In the genomic region with DNA sequence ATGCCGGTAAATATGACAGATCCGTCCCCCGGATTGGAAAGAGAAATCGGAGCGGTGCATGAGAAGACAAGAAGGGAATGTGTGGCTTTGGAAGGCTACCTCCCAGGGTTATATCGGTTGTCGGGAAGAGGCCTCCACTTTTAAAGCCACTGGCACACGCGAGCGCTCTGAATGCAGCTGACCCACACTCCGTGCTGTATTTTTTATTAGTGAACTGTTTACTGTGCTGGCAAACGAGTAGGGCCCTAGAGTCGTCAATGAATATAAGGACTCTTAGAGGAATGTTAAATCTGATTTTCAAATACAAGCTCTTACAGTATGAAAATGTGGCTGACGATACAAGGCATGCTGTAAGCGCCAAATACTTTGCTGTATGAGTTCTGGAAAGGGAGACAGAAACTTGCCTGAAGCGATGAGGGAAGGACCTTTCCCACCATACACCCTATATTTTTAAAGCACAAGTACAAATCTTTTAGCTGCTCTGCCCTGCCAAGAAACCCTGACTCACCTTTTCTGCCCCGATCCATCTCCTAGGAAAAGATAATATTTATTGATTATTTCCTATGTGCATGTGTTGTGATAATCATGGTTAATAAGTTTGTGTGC, we compare ENCODE assay signal across 8 cellular contexts. TPM values are rescaled to one million over a fixed set of nuclear protein-coding genes. Genes with fewer than 3 reads are reported as not detected.
DNase-seq lines count a peak whose midpoint lies in the region; ATAC-seq and TF ChIP-seq lines count a peak whose summit lies in the region.

No MANE protein-coding gene starts in this region.

- peak overlapping the region; percentile 66 for H3K4me3 ChIP-seq in MG63
- peak overlapping the region; percentile 61 to 94 (median 85) for H3K4me3 ChIP-seq in dorsolateral prefrontal cortex
- peak overlapping the region; percentile 80 to 89 for H3K4me3 ChIP-seq in mucosa of rectum (ENCODE audit: low read length in 2 of 2)

- peaks cover 12 to 18% of the 10 kb centered on the region in 2 donors for H3K4me1 ChIP-seq in mucosa of rectum (ENCODE audit: control insufficient read depth in 2 of 2, insufficient read depth in 2 of 2, low read length in 2 of 2)

- peak overlapping the region; percentile 64 to 79 for H3K9ac ChIP-seq in mucosa of rectum (ENCODE audit: low read depth in 1 of 2, low read length in 2 of 2)

- H3K9me3 ChIP-seq in MG63 = no peaks in the 10 kb centered on the region
- no peaks in the 10 kb centered on the region for H3K9me3 ChIP-seq in mucosa of rectum (ENCODE audit: control insufficient read depth in 2 of 2, low read length in 2 of 2)

- peak; percentile 1 for ATAC-seq in GM18867 (IDR thresholded peaks at IDR 0.05; ENCODE audit: unreplicated experiment)
- no peak for ATAC-seq in GM19452 (IDR thresholded peaks at IDR 0.05; ENCODE audit: unreplicated experiment)
- ATAC-seq in HG03439 (IDR thresholded peaks at IDR 0.05; ENCODE audit: unreplicated experiment) = no peak

- H3K27me3 ChIP-seq in MG63 (no peaks in the 10 kb centered on the region), dorsolateral prefrontal cortex (no peaks in the 10 kb centered on the region), mucosa of rectum (ENCODE audit: control insufficient read depth in 2 of 2, insufficient read depth in 2 of 2, low read length in 2 of 2) (no peaks in the 10 kb centered on the region)

- no peak for TF ChIP-seq CTCF in dorsolateral prefrontal cortex (IDR thresholded peaks at IDR 0.05 in 54 of 56, conservative IDR thresholded peaks at IDR 0.05 in 2 of 56; ENCODE audit: low read depth in 1 of 56, partially characterized antibody in 56 of 56)

- H3K36me3 ChIP-seq in MG63 (no peaks in the 10 kb centered on the region), mucosa of rectum (ENCODE audit: control insufficient read depth in 2 of 2, insufficient read depth in 2 of 2, low read length in 2 of 2) (no peaks in the 10 kb centered on the region)

- H3K27ac ChIP-seq in dorsolateral prefrontal cortex = peak overlapping the region in 57 of 59 donors; percentile 58 to 97 (median 91)
- H3K27ac ChIP-seq in mucosa of rectum (ENCODE audit: low read depth in 2 of 2, low read length in 2 of 2) = peak overlapping the region; percentile 86 to 89

- intact Hi-C loops in dorsolateral prefrontal cortex (cut with DNase I) = loop anchor here (2.0 kb wide), 1 partner anchor 17 kb away; a partner anchor contains a TSS

- DNase-seq in MG63 (no peak), dorsolateral prefrontal cortex (no peak), NAMALWA (ENCODE audit: low spot score) (no peak), islet precursor cell (no peak)

RNA-seq across cellular contexts. Expression of a gene that starts 15.8 kb away (rescaled TPM):
- total RNA-seq in MG63 (2014; rRNA removed; shearing (Covaris generic); ENCODE audit: low replicate concordance) = 7.8 and 38.6 TPM in 2 replicates
- 100 to 1,000 TPM; 148 to 276 (median 235) TPM for total RNA-seq in dorsolateral prefrontal cortex

RNA-seq across cellular contexts. Expression of a gene that starts 17.6 kb away (rescaled TPM):
- total RNA-seq in MG63 (2014; rRNA removed; shearing (Covaris generic); ENCODE audit: low replicate concordance) = 3.0 and 6.4 TPM in 2 replicates
- 10 to 100 TPM; 13.8 to 28.6 (median 21.3) TPM for total RNA-seq in dorsolateral prefrontal cortex

RNA-seq across cellular contexts. Expression of a gene that starts 39.7 kb away (rescaled TPM):
- not detected in 2 replicates for total RNA-seq in MG63 (2014; rRNA removed; shearing (Covaris generic); ENCODE audit: low replicate concordance)
- total RNA-seq in dorsolateral prefrontal cortex = 1 to 10 TPM in 12 of 120 experiments, under 1 TPM in 5, not detected in 103; 0.37 to 3.5 (median 1.5) TPM
